In the genomic region with DNA sequence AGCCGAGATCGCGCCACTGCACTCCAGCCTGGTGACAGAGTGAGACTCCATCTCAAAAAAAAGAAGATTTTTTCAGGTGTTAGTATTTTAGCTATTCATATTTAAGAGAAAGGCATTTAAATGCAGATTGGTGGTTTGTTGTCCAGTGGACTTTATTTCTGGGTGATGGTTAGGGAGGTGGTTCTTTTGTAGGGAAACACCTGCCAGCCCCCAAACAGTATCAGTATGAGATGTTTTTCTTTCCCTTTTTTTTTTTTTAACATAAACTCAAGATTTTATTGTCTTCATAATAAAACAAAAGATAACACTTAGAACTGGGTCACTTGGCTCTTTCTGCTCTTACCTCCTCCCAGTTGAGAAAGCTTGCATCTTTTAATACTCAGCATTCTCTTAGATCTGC, we compare ENCODE assay signal across 1 cellular context.
TF ChIP-seq lines count a peak whose summit lies in the region.

No MANE protein-coding gene starts in this region.

TF ChIP-seq in WTC11, 78 proteins besides CTCF, POLR2A, EP300 and RAD21 (continued from another document):
- TF ChIP-seq PRDM15 (CRISPR knock-in tag; IDR thresholded peaks at IDR 0.05): no peak
- no peak for TF ChIP-seq RELA (CRISPR knock-in tag; IDR thresholded peaks at IDR 0.05; ENCODE audit: borderline replicate concordance)
